8 cellular contexts compared by ENCODE assay signal in the genomic region with DNA sequence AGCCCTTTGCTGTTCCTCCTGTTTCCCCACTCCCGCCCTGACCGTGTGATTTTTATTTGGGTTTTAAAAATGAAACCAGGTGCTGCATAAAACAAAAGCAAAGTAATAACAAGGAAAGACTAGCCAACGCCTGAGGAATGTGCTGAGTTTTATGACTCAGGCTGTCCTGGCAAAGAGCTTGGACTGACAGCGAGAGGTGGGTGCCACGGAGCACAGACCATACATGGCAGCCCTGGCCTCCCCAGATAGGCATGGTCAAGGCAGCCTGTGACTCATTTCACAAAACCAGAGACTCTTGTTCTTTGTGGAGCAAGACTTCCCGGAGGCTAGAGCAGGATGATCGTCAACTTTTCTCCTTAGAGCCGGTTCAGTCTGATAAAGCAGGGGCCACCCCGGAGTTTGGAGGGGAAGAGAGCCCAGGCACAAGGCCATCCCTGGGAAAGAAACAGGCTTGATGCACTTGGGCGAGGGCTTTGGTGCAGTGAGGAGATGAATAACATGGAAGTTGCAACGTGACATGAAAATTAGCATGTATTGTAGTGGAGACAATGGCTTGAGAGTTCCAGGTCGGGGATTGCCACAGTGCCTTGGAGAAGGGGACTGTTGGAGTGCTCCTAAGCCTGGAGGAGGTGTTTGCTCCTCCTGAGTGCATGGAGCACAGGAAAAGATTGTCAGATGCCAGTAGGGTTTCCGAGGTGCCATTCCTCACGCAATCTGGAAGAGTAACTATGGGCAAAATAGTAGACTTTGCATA. TPM values are rescaled to one million over a fixed set of nuclear protein-coding genes. Genes with fewer than 3 reads are reported as not detected.
DNase-seq lines count a peak whose midpoint lies in the region; ATAC-seq, FAIRE-seq and TF ChIP-seq lines count a peak whose summit lies in the region.

No MANE protein-coding gene starts in this region.

- no peaks in the 10 kb centered on the region for H3K9me2 ChIP-seq in hepatocyte (replicated peaks; ENCODE audit: insufficient read depth)

- H3K9me3 Mint-ChIP-seq in activated T-helper 17 cell treated with anti-CD3 and anti-CD28 coated beads, Interleukin-2, amount 50 U/mL, for 72 hours: no peaks in the 10 kb centered on the region

- no peaks in the 10 kb centered on the region for H4K20me1 ChIP-seq in hepatocyte (ENCODE audit: insufficient read depth, poor library complexity, severe bottlenecking)

- peaks cover 20% of the 10 kb centered on the region for H3K4me1 Mint-ChIP-seq in activated T-helper 17 cell treated with anti-CD3 and anti-CD28 coated beads, Interleukin-2, amount 50 U/mL, for 72 hours

- no peaks in the 10 kb centered on the region for H3K27me3 ChIP-seq in hepatocyte
- no peaks in the 10 kb centered on the region for H3K27me3 ChIP-seq in subcutaneous abdominal adipose tissue (ENCODE audit: control insufficient read depth in 5 of 5, insufficient read depth in 4 of 5, low read length in 5 of 5)

- peaks cover under 1% of the 10 kb centered on the region for H3K27me3 Mint-ChIP-seq in activated T-helper 17 cell treated with anti-CD3 and anti-CD28 coated beads, Interleukin-2, amount 50 U/mL, for 72 hours

- ATAC-seq in activated T-helper 17 cell treated with anti-CD3 and anti-CD28 coated beads, Interleukin-2, amount 50 U/mL, for 72 hours (replicated peaks): peak; percentile 82

- H3K4me2 ChIP-seq in hepatocyte: peak overlapping the region; percentile 80

- peak overlapping the region; percentile 73 for H3K27ac Mint-ChIP-seq in activated T-helper 17 cell treated with anti-CD3 and anti-CD28 coated beads, Interleukin-2, amount 50 U/mL, for 72 hours

- FAIRE-seq in frontal cortex (lab: Jason Lieb, UNC): no peak

- TF ChIP-seq CTCF in AG09319 (IDR thresholded peaks at IDR 0.05; ENCODE audit: low read depth, low read length) (no peak), hepatocyte (IDR thresholded peaks at IDR 0.05; ENCODE audit: poor library complexity) (no peak)

- H3K27ac ChIP-seq in hepatocyte (peak overlapping the region; percentile 99), subcutaneous abdominal adipose tissue (ENCODE audit: low read depth, low read length) (peak overlapping the region; percentile 93)

- H3K4me1 ChIP-seq in hepatocyte (ENCODE audit: insufficient read depth) (peaks cover 40% of the 10 kb centered on the region), subcutaneous abdominal adipose tissue (ENCODE audit: control insufficient read depth in 5 of 5, insufficient read depth in 5 of 5, low read length in 5 of 5) (peaks cover 7 to 47% (median 34%) of the 10 kb centered on the region in 5 donors)

- H3K36me3 ChIP-seq in hepatocyte (replicated peaks; ENCODE audit: insufficient read depth, low read depth) (no peaks in the 10 kb centered on the region), subcutaneous abdominal adipose tissue (ENCODE audit: control insufficient read depth in 5 of 5, insufficient read depth in 5 of 5, low read length in 5 of 5) (no peaks in the 10 kb centered on the region)

- peak overlapping the region; percentile 34 for H2AFZ ChIP-seq in hepatocyte

- no peak overlapping the region for H3K4me3 ChIP-seq in hepatocyte
- H3K4me3 ChIP-seq in subcutaneous abdominal adipose tissue (ENCODE audit: low read depth in 1 of 5, low read length in 5 of 5): no peak overlapping the region

- H3K9ac ChIP-seq in subcutaneous abdominal adipose tissue (ENCODE audit: low read length in 5 of 5): no peak overlapping the region

- peak; percentile 94 for DNase-seq in AG09319 (ENCODE audit: extremely low read depth, low read depth)
- peak; percentile 93 for DNase-seq in H4 (ENCODE audit: low spot score)
- peak; percentile 82 for DNase-seq in hepatocyte (ENCODE audit: low spot score)
- no peak for DNase-seq in frontal cortex (ENCODE audit: low spot score in 2 of 2)
- DNase-seq in NCI-H2029 treated with DMSO at 0.1 percent for 48 hours (lab: John Stamatoyannopoulos, UW): no peak
- no peak for DNase-seq in OCI-M2 (lab: John Stamatoyannopoulos, UW; ENCODE audit: unreplicated experiment)

- 37% methylated on average over 14 of the region's 14 CpGs for WGBS in hepatocyte (ENCODE audit: low lambda C conversion rate, missing lambda C conversion rate)

- no peaks in the 10 kb centered on the region for H3K9me3 ChIP-seq in hepatocyte (ENCODE audit: low read depth)
- H3K9me3 ChIP-seq in subcutaneous abdominal adipose tissue (ENCODE audit: control insufficient read depth in 5 of 5, low read length in 5 of 5): no peaks in the 10 kb centered on the region

- no peaks in the 10 kb centered on the region for H3K36me3 Mint-ChIP-seq in activated T-helper 17 cell treated with anti-CD3 and anti-CD28 coated beads, Interleukin-2, amount 50 U/mL, for 72 hours (ENCODE audit: low read depth)

- H3K4me3 Mint-ChIP-seq in activated T-helper 17 cell treated with anti-CD3 and anti-CD28 coated beads, Interleukin-2, amount 50 U/mL, for 72 hours: peak overlapping the region; percentile 73

- no peaks in the 10 kb centered on the region for H3K79me2 ChIP-seq in hepatocyte

RNA-seq across cellular contexts. Expression of a gene that starts 54.8 kb away (rescaled TPM):
- total RNA-seq in H4 (2014; rRNA removed; shearing (Covaris generic)): not detected in 2 replicates
- not detected for total RNA-seq in activated T-helper 17 cell treated with anti-CD3 and anti-CD28 coated beads, Interleukin-2, amount 50 U/mL, for 72 hours
- not detected in 2 replicates for total RNA-seq in hepatocyte
- not detected in 2 replicates for polyA plus RNA-seq in hepatocyte
- not detected for total RNA-seq in frontal cortex

Comparison
In these comparisons a context has a peak if more than half of its experiments do, and no peak if none do; other contexts are left out.
1. DNase-seq: peak in AG09319 (single experiment), H4 (single experiment) and hepatocyte (single experiment); none in frontal cortex (0 of 2), NCI-H2029 treated with DMSO at 0.1 percent for 48 hours (single experiment) and OCI-M2 (single experiment).